In the genomic region with DNA sequence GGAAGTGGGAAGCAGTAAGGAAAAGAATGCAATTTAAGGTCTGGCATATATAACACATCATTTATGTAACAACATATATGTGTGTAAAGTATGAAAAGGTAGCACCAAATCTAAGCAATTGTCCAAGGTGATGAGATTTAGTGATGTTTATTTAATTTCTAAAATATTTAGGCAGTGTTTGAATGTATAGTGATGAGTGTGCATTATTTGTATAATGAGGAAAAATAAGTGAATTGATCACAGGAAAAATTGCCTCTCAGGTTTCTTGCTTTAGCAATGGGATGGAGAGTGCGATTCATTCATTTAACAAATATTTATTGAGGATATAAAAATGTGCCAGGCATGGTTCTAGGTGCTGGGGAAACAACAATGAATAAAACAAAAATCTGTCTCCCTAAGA, we compare ENCODE assay signal across 12 cellular contexts. TPM values are rescaled to one million over a fixed set of nuclear protein-coding genes. Genes with fewer than 3 reads are reported as not detected.
DNase-seq lines count a peak whose midpoint lies in the region; ATAC-seq, FAIRE-seq and TF ChIP-seq lines count a peak whose summit lies in the region.
"Had no signal": no experiment of that assay in that cellular context is flagged by ENCODE, and none has a peak within 500 bp of the region (broad histone marks: within the 10 kb centered on the region; RNA-seq: fewer than 3 reads in every experiment).

No MANE protein-coding gene starts in this region.

- POLR2A ChIA-PET in activated CD4-positive, alpha-beta memory T cell treated with anti-CD3 and anti-CD28 coated beads for 36 hours (lab: Charles Lee) = no interaction called here

- no peaks in the 10 kb centered on the region for H3K27me3 ChIP-seq in layer of hippocampus (ENCODE audit: control insufficient read depth, insufficient read depth, low read length)
- H3K27me3 ChIP-seq: transverse colon had no signal

- CTCF ChIA-PET in activated CD4-positive, alpha-beta memory T cell treated with anti-CD3 and anti-CD28 coated beads for 36 hours (lab: Charles Lee) = no interaction called here

- peaks cover 15% of the 10 kb centered on the region for H3K4me1 Mint-ChIP-seq in activated naive CD8-positive, alpha-beta T cell treated with anti-CD3 and anti-CD28 coated beads for 36 hours
- H3K4me1 Mint-ChIP-seq in activated naive CD8-positive, alpha-beta T cell treated with anti-CD3 and anti-CD28 coated beads, Interleukin-2, amount 50 U/mL, for 24 hours = peaks cover 23% of the 10 kb centered on the region
- peaks cover 7% of the 10 kb centered on the region for H3K4me1 Mint-ChIP-seq in activated CD4-positive, alpha-beta memory T cell treated with anti-CD3 and anti-CD28 coated beads for 36 hours (ENCODE audit: low read depth)

- ATAC-seq in activated naive CD8-positive, alpha-beta T cell treated with anti-CD3 and anti-CD28 coated beads, Interleukin-2, amount 50 U/mL, for 24 hours = no peak
- no peak for ATAC-seq in GM21825 (IDR thresholded peaks at IDR 0.05; ENCODE audit: unreplicated experiment)

- intact Hi-C loops in activated CD4-positive, alpha-beta memory T cell treated with anti-CD3 and anti-CD28 coated beads for 36 hours (cut with micrococcal nuclease) = loop anchor here (5.0 kb wide), 1 partner anchor 371 kb away; no protein-coding TSS in a partner anchor

- H3K4me3 Mint-ChIP-seq in activated naive CD8-positive, alpha-beta T cell treated with anti-CD3 and anti-CD28 coated beads for 36 hours = peak overlapping the region; percentile 30
- H3K4me3 Mint-ChIP-seq in activated naive CD8-positive, alpha-beta T cell treated with anti-CD3 and anti-CD28 coated beads, Interleukin-2, amount 50 U/mL, for 24 hours = no peak overlapping the region
- H3K4me3 Mint-ChIP-seq in activated CD4-positive, alpha-beta memory T cell treated with anti-CD3 and anti-CD28 coated beads for 36 hours = no peak overlapping the region
- H3K4me3 Mint-ChIP-seq: activated naive CD8-positive, alpha-beta T cell had no signal

- no peak for FAIRE-seq in GM12891 (lab: Jason Lieb, UNC)

- no peak for DNase-seq in activated naive CD8-positive, alpha-beta T cell treated with anti-CD3 and anti-CD28 coated beads for 36 hours
- DNase-seq in activated naive CD8-positive, alpha-beta T cell treated with anti-CD3 and anti-CD28 coated beads, Interleukin-2, amount 50 U/mL, for 24 hours = no peak
- no peak for DNase-seq in activated CD4-positive, alpha-beta memory T cell treated with anti-CD3 and anti-CD28 coated beads for 36 hours
- no peak for DNase-seq in superior temporal gyrus (ENCODE audit: extremely low spot score)
- DNase-seq in GM12891 (ENCODE audit: insufficient read length, low spot score) = no peak
- DNase-seq: transverse colon had no signal

- H3K27ac Mint-ChIP-seq in activated naive CD8-positive, alpha-beta T cell treated with anti-CD3 and anti-CD28 coated beads for 36 hours = peak overlapping the region; percentile 81
- H3K27ac Mint-ChIP-seq in activated naive CD8-positive, alpha-beta T cell treated with anti-CD3 and anti-CD28 coated beads, Interleukin-2, amount 50 U/mL, for 24 hours = no peak overlapping the region
- H3K27ac Mint-ChIP-seq in activated CD4-positive, alpha-beta memory T cell treated with anti-CD3 and anti-CD28 coated beads for 36 hours = peak overlapping the region; percentile 18
- H3K27ac Mint-ChIP-seq: progenitor cell of endocrine pancreas; T-helper 2 cell treated with Interferon-gamma antibody and Interleukin-4, amounts not matched to agents 5 μg/mL and 100 μg/mL, for 36 hours had no signal

- H3K27ac ChIP-seq in layer of hippocampus (ENCODE audit: low read depth, low read length) (peak overlapping the region; percentile 81), temporal lobe (ENCODE audit: low read depth, low read length) (peak overlapping the region; percentile 57)

- H3K9me3 Mint-ChIP-seq in activated naive CD8-positive, alpha-beta T cell treated with anti-CD3 and anti-CD28 coated beads for 36 hours = no peaks in the 10 kb centered on the region
- no peaks in the 10 kb centered on the region for H3K9me3 Mint-ChIP-seq in activated naive CD8-positive, alpha-beta T cell treated with anti-CD3 and anti-CD28 coated beads, Interleukin-2, amount 50 U/mL, for 24 hours
- no peaks in the 10 kb centered on the region for H3K9me3 Mint-ChIP-seq in activated CD4-positive, alpha-beta memory T cell treated with anti-CD3 and anti-CD28 coated beads for 36 hours
- H3K9me3 Mint-ChIP-seq: T-helper 2 cell treated with Interferon-gamma antibody and Interleukin-4, amounts not matched to agents 5 μg/mL and 100 μg/mL, for 36 hours had no signal

- no peaks in the 10 kb centered on the region for H3K27me3 Mint-ChIP-seq in activated naive CD8-positive, alpha-beta T cell treated with anti-CD3 and anti-CD28 coated beads for 36 hours
- no peaks in the 10 kb centered on the region for H3K27me3 Mint-ChIP-seq in activated naive CD8-positive, alpha-beta T cell treated with anti-CD3 and anti-CD28 coated beads, Interleukin-2, amount 50 U/mL, for 24 hours
- H3K27me3 Mint-ChIP-seq in activated CD4-positive, alpha-beta memory T cell treated with anti-CD3 and anti-CD28 coated beads for 36 hours = no peaks in the 10 kb centered on the region
- H3K27me3 Mint-ChIP-seq: activated naive CD8-positive, alpha-beta T cell; progenitor cell of endocrine pancreas had no signal

- peaks cover 4% of the 10 kb centered on the region for H3K36me3 Mint-ChIP-seq in activated naive CD8-positive, alpha-beta T cell treated with anti-CD3 and anti-CD28 coated beads for 36 hours
- peaks cover 8% of the 10 kb centered on the region for H3K36me3 Mint-ChIP-seq in activated naive CD8-positive, alpha-beta T cell treated with anti-CD3 and anti-CD28 coated beads, Interleukin-2, amount 50 U/mL, for 24 hours (ENCODE audit: low read depth)
- peaks cover 2% of the 10 kb centered on the region for H3K36me3 Mint-ChIP-seq in activated CD4-positive, alpha-beta memory T cell treated with anti-CD3 and anti-CD28 coated beads for 36 hours
- H3K36me3 Mint-ChIP-seq: activated naive CD8-positive, alpha-beta T cell had no signal

- no peak for TF ChIP-seq POLR2A in GM12891 (IDR thresholded peaks at IDR 0.05; ENCODE audit: low read depth, low read length)

TF ChIP-seq in GM12891, 5 proteins besides CTCF, POLR2A, EP300 and RAD21:
- TF ChIP-seq POU2F2 (IDR thresholded peaks at IDR 0.05; ENCODE audit: low read depth, low read length) (no peak), PAX5 (IDR thresholded peaks at IDR 0.05; ENCODE audit: insufficient read depth, low read length, severe bottlenecking) (no peak), POLR2AphosphoS5 (IDR thresholded peaks at IDR 0.05; ENCODE audit: low read depth, low read length) (no peak), TAF1 (IDR thresholded peaks at IDR 0.05; ENCODE audit: low read depth, low read length) (no peak), SPI1 (IDR thresholded peaks at IDR 0.05; ENCODE audit: low read depth, low read length) (no peak)

RNA-seq across cellular contexts. Expression of a gene that starts 2.2 kb away (rescaled TPM):
- 10 to 100 TPM; 51.5 to 51.8 TPM for total RNA-seq in activated naive CD8-positive, alpha-beta T cell treated with anti-CD3 and anti-CD28 coated beads for 36 hours
- total RNA-seq in activated CD4-positive, alpha-beta memory T cell treated with anti-CD3 and anti-CD28 coated beads for 36 hours = 10 to 100 TPM; 42.7 to 43.1 TPM
- total RNA-seq in temporal lobe = 122 TPM
- 103 TPM for polyA plus RNA-seq in GM12891 (2012; ENCODE audit: low read depth, missing spikeins)
